Comparison of ENCODE assay signal across 1 cellular context in genomic region chr2:29293830-29294438, GRCh38.
TF ChIP-seq lines count a peak whose summit lies in the region.

No MANE protein-coding gene starts in this region.

TF ChIP-seq in GM23338, 12 proteins besides CTCF, POLR2A, EP300 and RAD21 (continued from another document):
- TF ChIP-seq STAT1 (IDR thresholded peaks at IDR 0.05; ENCODE audit: unreplicated experiment) (no peak), JUNB (IDR thresholded peaks at IDR 0.05; ENCODE audit: unreplicated experiment) (no peak), ETS1 (IDR thresholded peaks at IDR 0.05) (no peak), CREB1 (CRISPR knock-in tag; IDR thresholded peaks at IDR 0.05; ENCODE audit: low read depth) (0 out of 2 replicates have a peak, but pooled peaks have one; percentile 5), POLR2AphosphoS5 (IDR thresholded peaks at IDR 0.05; ENCODE audit: low read depth) (no peak)
TF ChIP-seq in GM23338: peak in this region for 3.
